ENCODE assay signal across 1 cellular context in genomic region chr7:47580175-47580701, GRCh38.
TF ChIP-seq lines count a peak whose summit lies in the region.

No MANE protein-coding gene starts in this region.

TF ChIP-seq in HepG2, 621 proteins besides CTCF, POLR2A, EP300 and RAD21 (continued from another document and continues in another):
- TF ChIP-seq ZBED4 (CRISPR knock-in tag; IDR thresholded peaks at IDR 0.05; ENCODE audit: borderline replicate concordance), result no peak
- no peak for TF ChIP-seq PITX1 (CRISPR knock-in tag; IDR thresholded peaks at IDR 0.05)
- TF ChIP-seq SIX1 (CRISPR knock-in tag; IDR thresholded peaks at IDR 0.05; ENCODE audit: borderline replicate concordance), result no peak
- no peak for TF ChIP-seq XBP1 (CRISPR knock-in tag; IDR thresholded peaks at IDR 0.05)
- TF ChIP-seq, protein P1, sequence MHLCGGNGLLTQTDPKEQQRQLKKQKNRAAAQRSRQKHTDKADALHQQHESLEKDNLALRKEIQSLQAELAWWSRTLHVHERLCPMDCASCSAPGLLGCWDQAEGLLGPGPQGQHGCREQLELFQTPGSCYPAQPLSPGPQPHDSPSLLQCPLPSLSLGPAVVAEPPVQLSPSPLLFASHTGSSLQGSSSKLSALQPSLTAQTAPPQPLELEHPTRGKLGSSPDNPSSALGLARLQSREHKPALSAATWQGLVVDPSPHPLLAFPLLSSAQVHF (CRISPR knock-in tag; IDR thresholded peaks at IDR 0.05), result no peak
- TF ChIP-seq MED13 (CRISPR knock-in tag; IDR thresholded peaks at IDR 0.05), result peak; percentile 50; the same call in 1 of the 2 replicates
- no peak for TF ChIP-seq NFE2L1 (CRISPR knock-in tag; IDR thresholded peaks at IDR 0.05; ENCODE audit: borderline replicate concordance)
- TF ChIP-seq TCF7 (IDR thresholded peaks at IDR 0.05; ENCODE audit: low read depth), result peak; percentile 44
- no peak for TF ChIP-seq ZNF30 (CRISPR knock-in tag; IDR thresholded peaks at IDR 0.05)
- no peak for TF ChIP-seq ZNF234 (CRISPR knock-in tag; conservative IDR thresholded peaks at IDR 0.05)
- no peak for TF ChIP-seq TBX3 (IDR thresholded peaks at IDR 0.05; ENCODE audit: borderline replicate concordance)
- TF ChIP-seq KLF15 (CRISPR knock-in tag; IDR thresholded peaks at IDR 0.05; ENCODE audit: borderline replicate concordance), result no peak
- TF ChIP-seq, protein P2, sequence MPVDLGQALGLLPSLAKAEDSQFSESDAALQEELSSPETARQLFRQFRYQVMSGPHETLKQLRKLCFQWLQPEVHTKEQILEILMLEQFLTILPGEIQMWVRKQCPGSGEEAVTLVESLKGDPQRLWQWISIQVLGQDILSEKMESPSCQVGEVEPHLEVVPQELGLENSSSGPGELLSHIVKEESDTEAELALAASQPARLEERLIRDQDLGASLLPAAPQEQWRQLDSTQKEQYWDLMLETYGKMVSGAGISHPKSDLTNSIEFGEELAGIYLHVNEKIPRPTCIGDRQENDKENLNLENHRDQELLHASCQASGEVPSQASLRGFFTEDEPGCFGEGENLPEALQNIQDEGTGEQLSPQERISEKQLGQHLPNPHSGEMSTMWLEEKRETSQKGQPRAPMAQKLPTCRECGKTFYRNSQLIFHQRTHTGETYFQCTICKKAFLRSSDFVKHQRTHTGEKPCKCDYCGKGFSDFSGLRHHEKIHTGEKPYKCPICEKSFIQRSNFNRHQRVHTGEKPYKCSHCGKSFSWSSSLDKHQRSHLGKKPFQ (CRISPR knock-in tag; IDR thresholded peaks at IDR 0.05; ENCODE audit: insufficient replicate concordance), result no peak
- TF ChIP-seq POLR2AphosphoS2 (IDR thresholded peaks at IDR 0.05; ENCODE audit: low read depth, low read length), result no peak
- TF ChIP-seq ZSCAN22 (CRISPR knock-in tag; IDR thresholded peaks at IDR 0.05), result no peak
- no peak for TF ChIP-seq HOXA7 (CRISPR knock-in tag; IDR thresholded peaks at IDR 0.05)
- TF ChIP-seq ZNF12 (CRISPR knock-in tag; IDR thresholded peaks at IDR 0.05), result no peak
- peak; percentile 74 for TF ChIP-seq MED1 (CRISPR knock-in tag; IDR thresholded peaks at IDR 0.05)
- TF ChIP-seq, protein P3, sequence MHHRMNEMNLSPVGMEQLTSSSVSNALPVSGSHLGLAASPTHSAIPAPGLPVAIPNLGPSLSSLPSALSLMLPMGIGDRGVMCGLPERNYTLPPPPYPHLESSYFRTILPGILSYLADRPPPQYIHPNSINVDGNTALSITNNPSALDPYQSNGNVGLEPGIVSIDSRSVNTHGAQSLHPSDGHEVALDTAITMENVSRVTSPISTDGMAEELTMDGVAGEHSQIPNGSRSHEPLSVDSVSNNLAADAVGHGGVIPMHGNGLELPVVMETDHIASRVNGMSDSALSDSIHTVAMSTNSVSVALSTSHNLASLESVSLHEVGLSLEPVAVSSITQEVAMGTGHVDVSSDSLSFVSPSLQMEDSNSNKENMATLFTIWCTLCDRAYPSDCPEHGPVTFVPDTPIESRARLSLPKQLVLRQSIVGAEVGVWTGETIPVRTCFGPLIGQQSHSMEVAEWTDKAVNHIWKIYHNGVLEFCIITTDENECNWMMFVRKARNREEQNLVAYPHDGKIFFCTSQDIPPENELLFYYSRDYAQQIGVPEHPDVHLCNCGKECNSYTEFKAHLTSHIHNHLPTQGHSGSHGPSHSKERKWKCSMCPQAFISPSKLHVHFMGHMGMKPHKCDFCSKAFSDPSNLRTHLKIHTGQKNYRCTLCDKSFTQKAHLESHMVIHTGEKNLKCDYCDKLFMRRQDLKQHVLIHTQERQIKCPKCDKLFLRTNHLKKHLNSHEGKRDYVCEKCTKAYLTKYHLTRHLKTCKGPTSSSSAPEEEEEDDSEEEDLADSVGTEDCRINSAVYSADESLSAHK (CRISPR knock-in tag; IDR thresholded peaks at IDR 0.05; ENCODE audit: borderline replicate concordance), result no peak
- no peak for TF ChIP-seq SRSF1 (optimal IDR thresholded peaks at IDR 0.05; ENCODE audit: low read depth, low read length)
- TF ChIP-seq MBNL3 (CRISPR knock-in tag; conservative IDR thresholded peaks at IDR 0.05), result no peak
- TF ChIP-seq, protein P4, sequence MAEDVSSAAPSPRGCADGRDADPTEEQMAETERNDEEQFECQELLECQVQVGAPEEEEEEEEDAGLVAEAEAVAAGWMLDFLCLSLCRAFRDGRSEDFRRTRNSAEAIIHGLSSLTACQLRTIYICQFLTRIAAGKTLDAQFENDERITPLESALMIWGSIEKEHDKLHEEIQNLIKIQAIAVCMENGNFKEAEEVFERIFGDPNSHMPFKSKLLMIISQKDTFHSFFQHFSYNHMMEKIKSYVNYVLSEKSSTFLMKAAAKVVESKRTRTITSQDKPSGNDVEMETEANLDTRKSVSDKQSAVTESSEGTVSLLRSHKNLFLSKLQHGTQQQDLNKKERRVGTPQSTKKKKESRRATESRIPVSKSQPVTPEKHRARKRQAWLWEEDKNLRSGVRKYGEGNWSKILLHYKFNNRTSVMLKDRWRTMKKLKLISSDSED (CRISPR knock-in tag; IDR thresholded peaks at IDR 0.05), result no peak
- TF ChIP-seq SKI (IDR thresholded peaks at IDR 0.05; ENCODE audit: partially characterized antibody), result no peak
- 0 out of 2 replicates have a peak, but pooled peaks have one; percentile 33 for TF ChIP-seq KLF9 (CRISPR knock-in tag; IDR thresholded peaks at IDR 0.05; ENCODE audit: low read depth)
- TF ChIP-seq ZBTB25 (CRISPR knock-in tag; IDR thresholded peaks at IDR 0.05), result no peak
- no peak for TF ChIP-seq ZNF557 (CRISPR knock-in tag; IDR thresholded peaks at IDR 0.05)
- TF ChIP-seq JUN (CRISPR knock-in tag; IDR thresholded peaks at IDR 0.05), result no peak
- no peak for TF ChIP-seq ZSCAN29 (CRISPR knock-in tag; conservative IDR thresholded peaks at IDR 0.05)
- no peak for TF ChIP-seq MTF2 (CRISPR knock-in tag; IDR thresholded peaks at IDR 0.05; ENCODE audit: borderline replicate concordance)
- no peak for TF ChIP-seq KDM4B (CRISPR knock-in tag; IDR thresholded peaks at IDR 0.05)
- TF ChIP-seq ZKSCAN5 (CRISPR knock-in tag; IDR thresholded peaks at IDR 0.05), result peak; percentile 86
- TF ChIP-seq MATR3 (CRISPR knock-in tag; IDR thresholded peaks at IDR 0.05), result no peak
- TF ChIP-seq KLF16 (CRISPR knock-in tag; IDR thresholded peaks at IDR 0.05), result no peak
- TF ChIP-seq ATRX (CRISPR knock-in tag; IDR thresholded peaks at IDR 0.05; ENCODE audit: borderline replicate concordance), result no peak
- 0 out of 2 replicates have a peak, but pooled peaks have one; percentile 26 for TF ChIP-seq ERF (CRISPR knock-in tag; IDR thresholded peaks at IDR 0.05)
- no peak for TF ChIP-seq ZSCAN20 (CRISPR knock-in tag; IDR thresholded peaks at IDR 0.05; ENCODE audit: borderline replicate concordance)
- no peak; the same call in 1 of the 2 replicates for TF ChIP-seq BORCS8-MEF2B (CRISPR knock-in tag; IDR thresholded peaks at IDR 0.05)
- TF ChIP-seq EZH2 (conservative IDR thresholded peaks at IDR 0.05; ENCODE audit: low read depth, low read length), result no peak
- TF ChIP-seq MEIS1 (CRISPR knock-in tag; IDR thresholded peaks at IDR 0.05; ENCODE audit: borderline replicate concordance), result no peak
- TF ChIP-seq ZNF780A (CRISPR knock-in tag; IDR thresholded peaks at IDR 0.05), result no peak
- no peak for TF ChIP-seq ZNF850 (CRISPR knock-in tag; conservative IDR thresholded peaks at IDR 0.05)
- TF ChIP-seq TAF1 (CRISPR knock-in tag; IDR thresholded peaks at IDR 0.05), result no peak
- TF ChIP-seq, protein P5, sequence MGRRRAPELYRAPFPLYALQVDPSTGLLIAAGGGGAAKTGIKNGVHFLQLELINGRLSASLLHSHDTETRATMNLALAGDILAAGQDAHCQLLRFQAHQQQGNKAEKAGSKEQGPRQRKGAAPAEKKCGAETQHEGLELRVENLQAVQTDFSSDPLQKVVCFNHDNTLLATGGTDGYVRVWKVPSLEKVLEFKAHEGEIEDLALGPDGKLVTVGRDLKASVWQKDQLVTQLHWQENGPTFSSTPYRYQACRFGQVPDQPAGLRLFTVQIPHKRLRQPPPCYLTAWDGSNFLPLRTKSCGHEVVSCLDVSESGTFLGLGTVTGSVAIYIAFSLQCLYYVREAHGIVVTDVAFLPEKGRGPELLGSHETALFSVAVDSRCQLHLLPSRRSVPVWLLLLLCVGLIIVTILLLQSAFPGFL (CRISPR knock-in tag; IDR thresholded peaks at IDR 0.05), result no peak
- no peak for TF ChIP-seq ZNF280B (CRISPR knock-in tag; IDR thresholded peaks at IDR 0.05; ENCODE audit: borderline replicate concordance)
- TF ChIP-seq FOXM1 (CRISPR knock-in tag; IDR thresholded peaks at IDR 0.05), result no peak
- TF ChIP-seq GABPA (IDR thresholded peaks at IDR 0.05; ENCODE audit: low read depth, low read length), result no peak
- TF ChIP-seq GABPA (CRISPR knock-in tag; IDR thresholded peaks at IDR 0.05; ENCODE audit: low read depth), result no peak
- no peak for TF ChIP-seq ZNF788 (CRISPR knock-in tag; IDR thresholded peaks at IDR 0.05; ENCODE audit: borderline replicate concordance)
- no peak for TF ChIP-seq REL (CRISPR knock-in tag; conservative IDR thresholded peaks at IDR 0.05)
- no peak for TF ChIP-seq SRSF9 (IDR thresholded peaks at IDR 0.05; ENCODE audit: borderline replicate concordance, insufficient read depth, low read depth, low read length, poor library complexity, severe bottlenecking)
- no peak for TF ChIP-seq NCOA1 (CRISPR knock-in tag; IDR thresholded peaks at IDR 0.05)
- no peak for TF ChIP-seq STAT5B (CRISPR knock-in tag; IDR thresholded peaks at IDR 0.05)
- no peak for TF ChIP-seq ZBTB20 (CRISPR knock-in tag; IDR thresholded peaks at IDR 0.05; ENCODE audit: borderline replicate concordance, low read depth)
- TF ChIP-seq ZNF382 (CRISPR knock-in tag; IDR thresholded peaks at IDR 0.05; ENCODE audit: borderline replicate concordance), result no peak
- TF ChIP-seq KLF6 (CRISPR knock-in tag; IDR thresholded peaks at IDR 0.05), result no peak
- TF ChIP-seq, protein P6, sequence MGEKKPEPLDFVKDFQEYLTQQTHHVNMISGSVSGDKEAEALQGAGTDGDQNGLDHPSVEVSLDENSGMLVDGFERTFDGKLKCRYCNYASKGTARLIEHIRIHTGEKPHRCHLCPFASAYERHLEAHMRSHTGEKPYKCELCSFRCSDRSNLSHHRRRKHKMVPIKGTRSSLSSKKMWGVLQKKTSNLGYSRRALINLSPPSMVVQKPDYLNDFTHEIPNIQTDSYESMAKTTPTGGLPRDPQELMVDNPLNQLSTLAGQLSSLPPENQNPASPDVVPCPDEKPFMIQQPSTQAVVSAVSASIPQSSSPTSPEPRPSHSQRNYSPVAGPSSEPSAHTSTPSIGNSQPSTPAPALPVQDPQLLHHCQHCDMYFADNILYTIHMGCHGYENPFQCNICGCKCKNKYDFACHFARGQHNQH (CRISPR knock-in tag; IDR thresholded peaks at IDR 0.05), result peak; percentile 96
- no peak for TF ChIP-seq CEBPB (IDR thresholded peaks at IDR 0.05; ENCODE audit: borderline replicate concordance, low read depth, low read length)
- TF ChIP-seq NFRKB (IDR thresholded peaks at IDR 0.05), result no peak
